In genomic region chr18:14709761-14710160, GRCh38 we compare ENCODE assay signal across 8 cellular contexts. TPM values are rescaled to one million over a fixed set of nuclear protein-coding genes. Genes with fewer than 3 reads are reported as not detected.
"Had no signal": no experiment of that assay in that cellular context is flagged by ENCODE, and none has a peak within 500 bp of the region (broad histone marks: within the 10 kb centered on the region; RNA-seq: fewer than 3 reads in every experiment).

No MANE protein-coding gene starts in this region.

RNA-seq across cellular contexts. Expression of gene ANKRD30B, which starts 38.2 kb away (rescaled TPM):
- total RNA-seq: activated CD4-positive, alpha-beta memory T cell treated with anti-CD3 and anti-CD28 coated beads, Interleukin-2, amount 10 ng/mL, durations not matched to agents 7 days and 5 days; activated CD8-positive, alpha-beta memory T cell treated with anti-CD3 and anti-CD28 coated beads, Interleukin-2, amount 10 ng/mL, durations not matched to agents 7 days and 5 days; cardiac muscle cell; chondrocyte; PC-9; Right ventricle myocardium inferior; T-cell; T-helper 17 cell had no signal
- polyA plus RNA-seq: cardiac muscle cell had no signal
